In genomic region chr14:30876692-30877091, GRCh38 we compare ENCODE assay signal across 18 cellular contexts. TPM values are rescaled to one million over a fixed set of nuclear protein-coding genes. Genes with fewer than 3 reads are reported as not detected.
A peak's percentile ranks its signal among the peaks of the same experiment; 100 is the strongest.
DNase-seq lines count a peak whose midpoint lies in the region; ATAC-seq and TF ChIP-seq lines count a peak whose summit lies in the region.
"Had no signal": no experiment of that assay in that cellular context is flagged by ENCODE, and none has a peak within 500 bp of the region (broad histone marks: within the 10 kb centered on the region; RNA-seq: fewer than 3 reads in every experiment).

No MANE protein-coding gene starts in this region.

- H3K4me3 ChIP-seq in A673 (ENCODE audit: low read depth, low read length, poor library complexity, severe bottlenecking) (no peak overlapping the region), HEK293 (ENCODE audit: low read depth, low read length) (no peak overlapping the region)

- no peak overlapping the region for H3K27ac ChIP-seq in A673 (ENCODE audit: low read depth, low read length, poor library complexity, severe bottlenecking)
- H3K27ac ChIP-seq in HEK293 (ENCODE audit: extremely low read depth, low read depth, low read length), result no peak overlapping the region
- H3K27ac ChIP-seq: HL-60 had no signal

- H3K36me3 Mint-ChIP-seq in activated naive CD8-positive, alpha-beta T cell treated with anti-CD3 and anti-CD28 coated beads, Interleukin-2, amount 50 U/mL, for 24 hours (ENCODE audit: low read depth), result no peaks in the 10 kb centered on the region
- H3K36me3 Mint-ChIP-seq: CD8-positive, alpha-beta T cell had no signal

- CTCF ChIA-PET in A673 (lab: Charles Lee) (no interaction called here), HEK293 (lab: Yijun Ruan, JAX) (interaction anchor here (0.6 to 0.7 kb wide), 2 partner anchors 29 to 234 kb away, joined by 3 to 4 read pairs; no protein-coding TSS in a partner anchor)

- no peak for TF ChIP-seq CTCF in A673 (conservative IDR thresholded peaks at IDR 0.05; ENCODE audit: low read depth, low read length)
- TF ChIP-seq CTCF in HEK293 (tag by site-specific recombination; IDR thresholded peaks at IDR 0.05), result no peak

- H3K4me3 Mint-ChIP-seq in activated naive CD8-positive, alpha-beta T cell treated with anti-CD3 and anti-CD28 coated beads, Interleukin-2, amount 50 U/mL, for 24 hours, result no peak overlapping the region
- H3K4me3 Mint-ChIP-seq: CD8-positive, alpha-beta T cell; H9 had no signal

- H3K4me1 Mint-ChIP-seq in activated naive CD8-positive, alpha-beta T cell treated with anti-CD3 and anti-CD28 coated beads, Interleukin-2, amount 50 U/mL, for 24 hours, result peaks cover 12% of the 10 kb centered on the region

- H3K9me3 ChIP-seq in A673 (ENCODE audit: low read depth, low read length, poor library complexity, severe bottlenecking) (no peaks in the 10 kb centered on the region), HEK293 (ENCODE audit: control insufficient read depth, insufficient read depth, low read depth, low read length) (no peaks in the 10 kb centered on the region)

- POLR2A ChIA-PET in A673 (lab: Charles Lee; ENCODE audit: low non-redundant PET) (interaction anchor here (0.7 kb wide), 1 partner anchor 27 kb away, joined by 3 read pairs; no protein-coding TSS in a partner anchor), HEK293 (lab: Yijun Ruan, JAX) (no interaction called here)

- peaks cover 32% of the 10 kb centered on the region for H3K36me3 ChIP-seq in A673 (ENCODE audit: insufficient read depth, low read length, poor library complexity, severe bottlenecking)
- peaks cover 32 to 43% of the 10 kb centered on the region in 2 experiments for H3K36me3 ChIP-seq in HEK293 (ENCODE audit: control insufficient read depth in 2 of 2, insufficient read depth in 1 of 2, low read length in 2 of 2)

- no peak for ATAC-seq in GM21423 (IDR thresholded peaks at IDR 0.05; ENCODE audit: unreplicated experiment)
- ATAC-seq in activated naive CD8-positive, alpha-beta T cell treated with anti-CD3 and anti-CD28 coated beads, Interleukin-2, amount 50 U/mL, for 24 hours, result no peak
- ATAC-seq: CD8-positive, alpha-beta T cell; Right ventricle myocardium inferior had no signal

- H3K27me3 Mint-ChIP-seq in activated naive CD8-positive, alpha-beta T cell treated with anti-CD3 and anti-CD28 coated beads, Interleukin-2, amount 50 U/mL, for 24 hours, result peaks cover 39% of the 10 kb centered on the region

- H3K9me3 Mint-ChIP-seq in activated naive CD8-positive, alpha-beta T cell treated with anti-CD3 and anti-CD28 coated beads, Interleukin-2, amount 50 U/mL, for 24 hours, result no peaks in the 10 kb centered on the region
- H3K9me3 Mint-ChIP-seq: CD8-positive, alpha-beta T cell; H9 had no signal

- peaks cover 10% of the 10 kb centered on the region for H3K4me1 ChIP-seq in A673 (ENCODE audit: insufficient read depth, low read length, poor library complexity, severe bottlenecking)
- peaks cover 5% of the 10 kb centered on the region; the same call in 1 of the 2 replicates for H3K4me1 ChIP-seq in HEK293 (ENCODE audit: control insufficient read depth, insufficient read depth, low read length)

- H3K27ac Mint-ChIP-seq in activated naive CD8-positive, alpha-beta T cell treated with anti-CD3 and anti-CD28 coated beads, Interleukin-2, amount 50 U/mL, for 24 hours, result no peak overlapping the region
- H3K27ac Mint-ChIP-seq: CD8-positive, alpha-beta T cell; H9 had no signal

- H3K27me3 ChIP-seq in A673 (replicated peaks; ENCODE audit: insufficient read depth, low read depth, low read length, poor library complexity), result no peaks in the 10 kb centered on the region

- intact Hi-C loops in A673 (cut with micrococcal nuclease; ENCODE audit: unreplicated experiment), result no loop called here

- BruUV-seq in A673 (replicated peaks; lab: Mats Ljungman, UMichigan), result no TSS peak

- DNase-seq in A673 (ENCODE audit: low spot score), result peak; percentile 20
- DNase-seq in NCI-H69 (lab: John Stamatoyannopoulos, UW), result peak; percentile 11
- DNase-seq in iris pigment epithelial cell (ENCODE audit: low read depth), result peak; percentile 30
- DNase-seq in activated CD4-positive, alpha-beta T cell treated with anti-CD3 and anti-CD28 coated beads for 4 hours, result no peak
- DNase-seq in DMS53 treated with DMSO at 0.1 percent for 48 hours (lab: John Stamatoyannopoulos, UW; ENCODE audit: unreplicated experiment), result no peak
- no peak for DNase-seq in activated naive CD8-positive, alpha-beta T cell treated with anti-CD3 and anti-CD28 coated beads, Interleukin-2, amount 50 U/mL, for 24 hours
- DNase-seq: Calu3; CD8-positive, alpha-beta T cell; DMS53; H9; NCI-H1436; NCI-H1930; NCI-H2171 treated with DMSO at 0.1 percent for 48 hours; NCI-H446 treated with DMSO at 0.1 percent for 48 hours had no signal

TF ChIP-seq in HEK293, 187 proteins besides CTCF, POLR2A, EP300 and RAD21:
- TF ChIP-seq, protein P1, sequence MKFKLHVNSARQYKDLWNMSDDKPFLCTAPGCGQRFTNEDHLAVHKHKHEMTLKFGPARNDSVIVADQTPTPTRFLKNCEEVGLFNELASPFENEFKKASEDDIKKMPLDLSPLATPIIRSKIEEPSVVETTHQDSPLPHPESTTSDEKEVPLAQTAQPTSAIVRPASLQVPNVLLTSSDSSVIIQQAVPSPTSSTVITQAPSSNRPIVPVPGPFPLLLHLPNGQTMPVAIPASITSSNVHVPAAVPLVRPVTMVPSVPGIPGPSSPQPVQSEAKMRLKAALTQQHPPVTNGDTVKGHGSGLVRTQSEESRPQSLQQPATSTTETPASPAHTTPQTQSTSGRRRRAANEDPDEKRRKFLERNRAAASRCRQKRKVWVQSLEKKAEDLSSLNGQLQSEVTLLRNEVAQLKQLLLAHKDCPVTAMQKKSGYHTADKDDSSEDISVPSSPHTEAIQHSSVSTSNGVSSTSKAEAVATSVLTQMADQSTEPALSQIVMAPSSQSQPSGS (tag by site-specific recombination; IDR thresholded peaks at IDR 0.05; ENCODE audit: low read depth), result peak; percentile 14; the same call in 1 of the 2 replicates
- TF ChIP-seq ZNF548 (tag by site-specific recombination; IDR thresholded peaks at IDR 0.05) (no peak), ZNF121 (tag by site-specific recombination; IDR thresholded peaks at IDR 0.05) (no peak), ZNF629 (tag by site-specific recombination; IDR thresholded peaks at IDR 0.05) (peak; percentile 27; the same call in 1 of the 2 replicates)
- TF ChIP-seq, protein P2, sequence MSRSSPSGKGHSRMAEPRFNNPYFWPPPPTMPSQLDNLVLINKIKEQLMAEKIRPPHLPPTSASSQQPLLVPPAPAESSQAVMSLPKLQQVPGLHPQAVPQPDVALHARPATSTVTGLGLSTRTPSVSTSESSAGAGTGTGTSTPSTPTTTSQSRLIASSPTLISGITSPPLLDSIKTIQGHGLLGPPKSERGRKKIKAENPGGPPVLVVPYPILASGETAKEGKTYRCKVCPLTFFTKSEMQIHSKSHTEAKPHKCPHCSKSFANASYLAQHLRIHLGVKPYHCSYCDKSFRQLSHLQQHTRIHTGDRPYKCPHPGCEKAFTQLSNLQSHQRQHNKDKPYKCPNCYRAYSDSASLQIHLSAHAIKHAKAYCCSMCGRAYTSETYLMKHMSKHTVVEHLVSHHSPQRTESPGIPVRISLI (tag by site-specific recombination; IDR thresholded peaks at IDR 0.05), result 0 out of 2 replicates have a peak, but pooled peaks have one; percentile 34

RNA-seq across cellular contexts. Expression of gene COCH, which starts 2.3 kb away (rescaled TPM):
- 70.8 and 87.6 TPM in 2 replicates for total RNA-seq in A673 (2021)

Comparison
In these comparisons a context has a peak if more than half of its experiments do, and no peak if none do; other contexts are left out.
1. DNase-seq: peak in A673 (single experiment), NCI-H69 (single experiment) and iris pigment epithelial cell (single experiment); none in activated CD4-positive, alpha-beta T cell treated with anti-CD3 and anti-CD28 coated beads for 4 hours (0 of 2), DMS53 treated with DMSO at 0.1 percent for 48 hours (single experiment) and activated naive CD8-positive, alpha-beta T cell treated with anti-CD3 and anti-CD28 coated beads, Interleukin-2, amount 50 U/mL, for 24 hours (single experiment).